In genomic region chr12:107236824-107237467, GRCh38 we compare ENCODE assay signal across 14 cellular contexts.
DNase-seq lines count a peak whose midpoint lies in the region; ATAC-seq and TF ChIP-seq lines count a peak whose summit lies in the region.
"Had no signal": no experiment of that assay in that cellular context is flagged by ENCODE, and none has a peak within 500 bp of the region (broad histone marks: within the 10 kb centered on the region; RNA-seq: fewer than 3 reads in every experiment).

No MANE protein-coding gene starts in this region.

- no peak overlapping the region for H3K27ac Mint-ChIP-seq in MCF 10A (ENCODE audit: low read depth, unreplicated experiment)
- H3K27ac Mint-ChIP-seq: activated T-cell treated with anti-CD3 and anti-CD28 coated beads, Interleukin-2, amount 50 U/mL, for 72 hours; HFFc6; T-cell had no signal

- H3K4me3 Mint-ChIP-seq in MCF 10A (ENCODE audit: unreplicated experiment) = no peak overlapping the region
- H3K4me3 Mint-ChIP-seq: activated T-cell treated with anti-CD3 and anti-CD28 coated beads, Interleukin-2, amount 50 U/mL, for 72 hours; HFFc6 had no signal

- H3K27ac ChIP-seq in breast epithelium = no peak overlapping the region
- H3K27ac ChIP-seq: brain microvascular endothelial cell had no signal

- no peak for TF ChIP-seq POLR2A in breast epithelium (IDR thresholded peaks at IDR 0.05)

- no peak for TF ChIP-seq CTCF in MCF 10A (IDR thresholded peaks at IDR 0.05; ENCODE audit: unreplicated experiment)
- TF ChIP-seq CTCF in breast epithelium (IDR thresholded peaks at IDR 0.05) = no peak
- TF ChIP-seq CTCF in fibroblast of pulmonary artery (IDR thresholded peaks at IDR 0.05; ENCODE audit: low read length, missing control alignments) = no peak

- no peaks in the 10 kb centered on the region for H3K4me1 ChIP-seq in breast epithelium

- POLR2A ChIA-PET in MCF 10A (lab: Yijun Ruan, JAX) = interaction anchor here (0.7 to 1.2 kb wide), 2 partner anchors 11 to 143 kb away, joined by 3 read pairs; no protein-coding TSS in a partner anchor

- no peaks in the 10 kb centered on the region for H3K27me3 ChIP-seq in breast epithelium
- H3K27me3 ChIP-seq: brain microvascular endothelial cell had no signal

- no TSS peak for BruUV-seq in MCF 10A (replicated peaks; lab: Mats Ljungman, UMichigan)

- H3K36me3 Mint-ChIP-seq in MCF 10A (ENCODE audit: insufficient read depth, unreplicated experiment) = no peaks in the 10 kb centered on the region
- H3K36me3 Mint-ChIP-seq: T-cell had no signal

- no peak for ATAC-seq in HG03175 (IDR thresholded peaks at IDR 0.05; ENCODE audit: unreplicated experiment)
- ATAC-seq: activated T-cell treated with anti-CD3 and anti-CD28 coated beads, Interleukin-2, amount 50 U/mL, for 72 hours had no signal

- no peaks in the 10 kb centered on the region for H3K4me1 Mint-ChIP-seq in MCF 10A (ENCODE audit: insufficient read depth, unreplicated experiment)

- no peaks in the 10 kb centered on the region for H3K9me3 ChIP-seq in breast epithelium

- H3K9me3 Mint-ChIP-seq in MCF 10A (ENCODE audit: unreplicated experiment) = no peaks in the 10 kb centered on the region
- H3K9me3 Mint-ChIP-seq: activated T-cell treated with anti-CD3 and anti-CD28 coated beads, Interleukin-2, amount 50 U/mL, for 72 hours; T-cell had no signal

- no peak overlapping the region for H3K4me3 ChIP-seq in breast epithelium
- H3K4me3 ChIP-seq in fibroblast of pulmonary artery (replicated peaks; ENCODE audit: low read depth, low read length) = no peak overlapping the region

- CTCF ChIA-PET in MCF 10A (lab: Yijun Ruan, JAX) = interaction anchor here (0.6 to 1.2 kb wide), 4 partner anchors 39 to 370 kb away, joined by 3 read pairs; no protein-coding TSS in a partner anchor

- DNase-seq in MCF 10A (ENCODE audit: unreplicated experiment) (peak; percentile 14), breast epithelium (ENCODE audit: low spot score in 2 of 2) (no peak), SW480 (ENCODE audit: low spot score) (peak; percentile 67), fibroblast of pulmonary artery (ENCODE audit: low read depth) (peak; percentile 30), NCI-H446 treated with DMSO at 0.1 percent for 48 hours (lab: John Stamatoyannopoulos, UW) (no peak), NCI-H1105 (lab: John Stamatoyannopoulos, UW) (no peak), NCI-H2107 (lab: John Stamatoyannopoulos, UW) (no peak)
- DNase-seq: activated T-cell treated with anti-CD3 and anti-CD28 coated beads, Interleukin-2, amount 50 U/mL, for 72 hours; AML-193; brain microvascular endothelial cell; effector CD4-positive, alpha-beta T cell; HFFc6; T-cell had no signal

- no peaks in the 10 kb centered on the region for H3K36me3 ChIP-seq in breast epithelium
- H3K36me3 ChIP-seq: brain microvascular endothelial cell had no signal

- no peaks in the 10 kb centered on the region for H3K27me3 Mint-ChIP-seq in MCF 10A (ENCODE audit: insufficient read depth, unreplicated experiment)

- intact Hi-C loops in MCF 10A (cut with micrococcal nuclease) = no loop called here
- intact Hi-C loops in breast epithelium (cut with DNase I; ENCODE audit: low total_unique reads) = no loop called here

Comparison
In these comparisons a context has a peak if more than half of its experiments do, and no peak if none do; other contexts are left out.
1. DNase-seq: peak in MCF 10A (single experiment), SW480 (single experiment) and fibroblast of pulmonary artery (single experiment); none in breast epithelium (0 of 2), NCI-H446 treated with DMSO at 0.1 percent for 48 hours (single experiment), NCI-H1105 (single experiment) and NCI-H2107 (single experiment).